ENCODE assay signal across 10 cellular contexts in the genomic region with DNA sequence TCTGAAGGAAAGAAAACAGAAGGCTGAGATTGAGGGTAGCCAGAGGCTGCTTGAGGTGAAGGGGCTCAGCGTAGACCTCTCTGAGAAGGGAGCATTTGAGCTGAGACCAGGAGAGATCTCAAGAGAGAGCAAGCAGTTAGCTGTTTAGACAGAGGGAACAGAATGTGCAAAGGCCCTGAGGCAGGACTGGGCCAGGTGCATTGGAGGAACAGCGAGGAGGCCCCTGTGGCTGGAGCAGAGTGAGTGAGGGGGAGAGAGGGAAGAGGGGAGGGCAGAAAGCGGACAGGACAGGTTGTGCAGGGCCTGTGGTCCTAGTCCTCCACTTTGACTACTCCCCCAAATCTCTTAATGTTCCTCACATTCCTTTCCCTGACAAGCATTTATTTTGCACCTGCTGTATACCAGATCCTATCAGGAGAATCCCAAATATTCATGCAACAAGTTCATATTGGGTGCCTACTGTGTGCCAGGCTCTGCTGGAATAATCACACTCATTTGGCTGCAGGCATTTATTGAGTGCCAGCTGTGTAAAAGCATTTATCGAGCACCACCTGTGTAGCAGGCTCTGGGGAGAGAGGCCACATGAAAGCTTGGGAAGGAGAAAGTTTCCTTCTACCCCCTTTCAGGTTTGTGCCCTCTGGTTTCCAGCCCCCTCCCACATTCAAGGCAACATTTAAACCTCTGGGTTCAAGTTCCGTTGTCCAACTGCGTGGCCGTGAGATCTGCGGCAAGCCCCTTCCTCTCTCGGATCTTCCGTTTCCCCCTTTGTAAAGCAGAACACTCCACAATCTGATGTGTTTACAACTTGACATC. TPM values are rescaled to one million over a fixed set of nuclear protein-coding genes. Genes with fewer than 3 reads are reported as not detected.
DNase-seq lines count a peak whose midpoint lies in the region; ATAC-seq and TF ChIP-seq lines count a peak whose summit lies in the region.
"Had no signal": no experiment of that assay in that cellular context is flagged by ENCODE, and none has a peak within 500 bp of the region (broad histone marks: within the 10 kb centered on the region; RNA-seq: fewer than 3 reads in every experiment).

No MANE protein-coding gene starts in this region.

- H3K27me3 Mint-ChIP-seq in MCF 10A (ENCODE audit: insufficient read depth, unreplicated experiment) = no peaks in the 10 kb centered on the region
- H3K27me3 Mint-ChIP-seq: CD4-positive, alpha-beta memory T cell had no signal

- peak overlapping the region; percentile 92 for H3K4me2 ChIP-seq in BLaER1

- H3K9me3 ChIP-seq in BLaER1 = no peaks in the 10 kb centered on the region
- no peaks in the 10 kb centered on the region for H3K9me3 ChIP-seq in left lung

- H3K4me1 ChIP-seq in BLaER1 (peaks cover 92% of the 10 kb centered on the region), left lung (peaks cover 27 to 86% of the 10 kb centered on the region in 2 donors)

- DNase-seq in MCF 10A (ENCODE audit: unreplicated experiment) (no peak), left lung (no peak), KBM-7 (no peak), NCI-H524 treated with DMSO at 0.1 percent for 48 hours (lab: John Stamatoyannopoulos, UW) (no peak)
- no peak for DNase-seq in activated CD4-positive, alpha-beta T cell treated with anti-CD3 and anti-CD28 coated beads for 4 hours
- DNase-seq: CD4-positive, alpha-beta memory T cell; NCI-H510A had no signal

- POLR2A ChIA-PET in MCF 10A (lab: Yijun Ruan, JAX) = no interaction called here

- peaks cover 40% of the 10 kb centered on the region for H3K36me3 Mint-ChIP-seq in MCF 10A (ENCODE audit: insufficient read depth, unreplicated experiment)

- BruUV-seq in MCF 10A (replicated peaks; lab: Mats Ljungman, UMichigan) = no TSS peak

- H3K27ac ChIP-seq in BLaER1 = peak overlapping the region; percentile 83
- H3K27ac ChIP-seq in left lung = peak overlapping the region; percentile 94 to 97
- H3K27ac ChIP-seq in skin epidermis = peak overlapping the region in 20 of 21 experiments; percentile 85 to 100 (median 99)

- H3K4me3 ChIP-seq in BLaER1 = peak overlapping the region; percentile 56; the same call in 1 of the 2 replicates
- peak overlapping the region in 1 of 2 donors; percentile 24 for H3K4me3 ChIP-seq in left lung
- peak overlapping the region in 3 of 7 experiments; percentile 1 to 41 (median 35) for H3K4me3 ChIP-seq in skin epidermis

- no peaks in the 10 kb centered on the region for H3K27me3 ChIP-seq in BLaER1
- no peaks in the 10 kb centered on the region for H3K27me3 ChIP-seq in left lung

- H3K36me3 ChIP-seq in BLaER1 (peaks cover 44% of the 10 kb centered on the region), left lung (peaks cover 0 to 6% of the 10 kb centered on the region in 2 donors)

- no peaks in the 10 kb centered on the region for H3K9me3 Mint-ChIP-seq in MCF 10A (ENCODE audit: unreplicated experiment)

- H4K20me1 ChIP-seq in BLaER1 = peaks cover 60% of the 10 kb centered on the region

- intact Hi-C loops in MCF 10A (cut with micrococcal nuclease) (no loop called here), left lung (cut with DNase I) (no loop called here)

- CTCF ChIA-PET in MCF 10A (lab: Yijun Ruan, JAX) = no interaction called here

- peaks cover 7% of the 10 kb centered on the region for H3K4me1 Mint-ChIP-seq in MCF 10A (ENCODE audit: insufficient read depth, unreplicated experiment)

- no peak overlapping the region for H3K4me3 Mint-ChIP-seq in MCF 10A (ENCODE audit: unreplicated experiment)

- ATAC-seq in left lung = no peak
- ATAC-seq in GM21367 (IDR thresholded peaks at IDR 0.05; ENCODE audit: unreplicated experiment) = no peak

- in situ Hi-C loops in KBM-7 (cut with MboI; ENCODE audit: low pct_unique_long_range_greater_than_20kb, low sequenced_read_pairs) = no loop called here

- peak overlapping the region; percentile 74; the same call in 1 of the 2 replicates for H3K9ac ChIP-seq in BLaER1

- peak overlapping the region; percentile 46 for H3K27ac Mint-ChIP-seq in MCF 10A (ENCODE audit: low read depth, unreplicated experiment)

- TF ChIP-seq CTCF in MCF 10A (IDR thresholded peaks at IDR 0.05; ENCODE audit: unreplicated experiment) = no peak
- no peak for TF ChIP-seq CTCF in left lung (IDR thresholded peaks at IDR 0.05)

RNA-seq across cellular contexts. Expression of a gene that starts 36.5 kb away (rescaled TPM):
- total RNA-seq in MCF 10A (2022) (83.4 and 85.5 TPM in 2 replicates), left lung (100 to 1,000 TPM; 138 to 163 TPM)
